ENCODE assay signal across 8 cellular contexts in the genomic region with DNA sequence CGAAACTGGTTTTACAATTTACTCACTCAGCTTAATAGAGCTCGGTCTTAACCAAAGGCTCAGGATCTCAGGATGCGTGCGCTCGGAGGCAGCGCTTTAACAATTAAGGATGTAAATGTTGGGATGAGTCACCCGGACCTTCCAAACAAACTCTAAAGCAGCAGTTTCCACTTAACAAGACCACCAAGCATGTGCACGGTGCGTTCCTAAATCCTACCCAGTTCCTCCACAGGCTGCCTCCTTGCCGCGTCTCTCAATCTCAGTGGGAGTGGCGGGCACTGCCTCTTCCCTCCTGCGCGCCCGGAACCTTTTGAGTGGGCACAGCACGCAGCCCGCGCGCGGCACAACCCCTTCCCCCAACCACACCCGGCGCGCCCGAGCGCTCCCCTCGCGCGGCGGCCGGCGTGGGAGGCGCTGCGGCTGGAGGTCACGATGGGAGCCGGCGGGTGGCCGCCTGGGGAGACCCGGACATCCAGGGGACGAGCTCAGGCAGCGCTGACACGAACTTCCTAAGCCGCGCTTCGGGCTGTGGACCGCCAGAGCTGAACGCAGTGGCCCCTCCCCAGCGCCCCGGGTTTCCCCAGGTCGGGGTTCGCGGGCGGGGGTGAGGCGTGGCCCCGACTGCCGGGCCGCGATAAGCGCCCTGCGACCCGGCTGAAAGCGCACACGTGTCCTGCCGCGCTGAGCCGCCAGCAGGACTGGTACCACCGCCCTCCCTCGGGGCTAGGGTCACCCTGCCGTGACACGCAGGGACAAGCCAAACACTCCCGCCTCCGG. TPM values are rescaled to one million over a fixed set of nuclear protein-coding genes. Genes with fewer than 3 reads are reported as not detected.
DNase-seq lines count a peak whose midpoint lies in the region; ATAC-seq, FAIRE-seq and TF ChIP-seq lines count a peak whose summit lies in the region.

Gene ABCG2 (minus strand): TSS at position 280 of the 777 bp plus-strand sequence. CDS start 18,644 bp downstream, outside the sequence.

- H3K4ac ChIP-seq in trophoblast cell (ENCODE audit: low read depth, low read length) = peak within 1 kb of the TSS; percentile 35

- TF ChIP-seq CTCF in GM12875 (IDR thresholded peaks at IDR 0.05; ENCODE audit: borderline replicate concordance, insufficient read depth, low read depth, low read length) = no peak

- H3K79me2 ChIP-seq in trophoblast cell (ENCODE audit: control insufficient read depth, insufficient read depth, low read length, poor library complexity) = peaks cover 7% of the 10 kb centered on the region

- H3K27me3 Mint-ChIP-seq in activated naive CD4-positive, alpha-beta T cell treated with anti-CD3 and anti-CD28 coated beads for 36 hours (ENCODE audit: low read depth) = peaks cover 20% of the 10 kb centered on the region

- H2AFZ ChIP-seq in trophoblast cell (ENCODE audit: insufficient read depth, low read length, poor library complexity) = peak within 1 kb of the TSS; percentile 89

- H4K91ac ChIP-seq in trophoblast cell (ENCODE audit: low read depth, low read length) = peak within 1 kb of the TSS; percentile 80

- peak within 1 kb of the TSS; percentile 43 for H2BK12ac ChIP-seq in trophoblast cell (ENCODE audit: low read length)

- peaks cover 13% of the 10 kb centered on the region for H3K79me1 ChIP-seq in trophoblast cell (ENCODE audit: low read length)

- peak within 1 kb of the TSS; percentile 73 for H3K4me2 ChIP-seq in trophoblast cell (ENCODE audit: low read length)

- H3K4me1 Mint-ChIP-seq in activated naive CD4-positive, alpha-beta T cell treated with anti-CD3 and anti-CD28 coated beads for 36 hours (ENCODE audit: low read depth) = peaks cover 12% of the 10 kb centered on the region

- no peak for ATAC-seq in HG02970 (IDR thresholded peaks at IDR 0.05; ENCODE audit: low FRiP score, unreplicated experiment)

- DNase-seq in HEK293T (ENCODE audit: extremely low spot score) = peak; percentile 42
- peak; percentile 69 for DNase-seq in NT2/D1 (ENCODE audit: low read depth, low spot score)
- DNase-seq in activated naive CD4-positive, alpha-beta T cell treated with anti-CD3 and anti-CD28 coated beads for 36 hours = peak; percentile 34
- peak in 40 of 42 donors; percentile 11 to 73 (median 45) for DNase-seq in head of caudate nucleus
- DNase-seq in trophoblast cell = peak; percentile 35 to 53
- no peak for DNase-seq in GM19239 (ENCODE audit: insufficient read length, low spot score)

- peak within 1 kb of the TSS; percentile 69 for H2BK5ac ChIP-seq in trophoblast cell (ENCODE audit: low read depth, low read length, poor library complexity)

- H3K14ac ChIP-seq in trophoblast cell (ENCODE audit: low read length) = peak within 1 kb of the TSS; percentile 66

- H3K18ac ChIP-seq in trophoblast cell (ENCODE audit: low read length) = peak within 1 kb of the TSS; percentile 86

- CTCF ChIA-PET in HEK293T (lab: Yijun Ruan, JAX) = no interaction called here
- CTCF ChIA-PET in activated naive CD4-positive, alpha-beta T cell treated with anti-CD3 and anti-CD28 coated beads for 36 hours (lab: Charles Lee) = interaction anchor here (0.9 to 1.2 kb wide), 2 partner anchors 53 to 125 kb away, joined by 4 to 6 read pairs; no protein-coding TSS in a partner anchor

- H4K8ac ChIP-seq in trophoblast cell (ENCODE audit: low read depth, low read length) = peak within 1 kb of the TSS; percentile 40

- H3K9me3 ChIP-seq in NT2/D1 (ENCODE audit: insufficient read depth, low read length) (peaks cover 3% of the 10 kb centered on the region; the same call in 1 of the 2 replicates), trophoblast cell (ENCODE audit: insufficient read depth, low read depth, low read length) (no peaks in the 10 kb centered on the region)

- H3K36me3 ChIP-seq in NT2/D1 (ENCODE audit: insufficient read depth, insufficient read length, low read length) = no peaks in the 10 kb centered on the region
- no peaks in the 10 kb centered on the region for H3K36me3 ChIP-seq in trophoblast cell (ENCODE audit: control insufficient read depth in 1 of 2, insufficient read depth in 2 of 2, low read length in 2 of 2)

- no peak within 1 kb of the TSS for H3K23ac ChIP-seq in trophoblast cell (ENCODE audit: low read length)

- H2BK120ac ChIP-seq in trophoblast cell (ENCODE audit: insufficient read depth, low read length, poor library complexity) = peak within 1 kb of the TSS; percentile 54

- H4K12ac ChIP-seq in trophoblast cell (ENCODE audit: low read depth, low read length) = peak within 1 kb of the TSS; percentile 57

- peak within 1 kb of the TSS; percentile 85 for H3K9ac ChIP-seq in NT2/D1 (ENCODE audit: insufficient read length, low read depth)
- peak within 1 kb of the TSS; percentile 11 for H3K9ac ChIP-seq in trophoblast cell (ENCODE audit: low read length)

- POLR2A ChIA-PET in HEK293T (lab: Yijun Ruan, JAX) = interaction anchor here (1.8 kb wide), 1 partner anchor 10 kb away, joined by 5 read pairs; no protein-coding TSS in a partner anchor

- intact Hi-C loops in activated naive CD4-positive, alpha-beta T cell treated with anti-CD3 and anti-CD28 coated beads for 36 hours (cut with micrococcal nuclease) = loop anchor here (5.0 kb wide), 1 partner anchor 151 kb away; the partner anchor contains the start of gene PKD2
- intact Hi-C loops in head of caudate nucleus (cut with DNase I) = no loop called here

- H3K4me3 ChIP-seq in GM12875 (ENCODE audit: low read depth, low read length) (peak within 1 kb of the TSS; percentile 40), NT2/D1 (ENCODE audit: insufficient read length, low read depth) (peak within 1 kb of the TSS; percentile 49), trophoblast cell (ENCODE audit: low read depth, low read length) (peak within 1 kb of the TSS; percentile 76)

- peak within 1 kb of the TSS; percentile 5 for H2AK5ac ChIP-seq in trophoblast cell (ENCODE audit: low read length)

- no peaks in the 10 kb centered on the region for H3K36me3 Mint-ChIP-seq in activated naive CD4-positive, alpha-beta T cell treated with anti-CD3 and anti-CD28 coated beads for 36 hours (ENCODE audit: low read depth)

- H3K27me3 ChIP-seq in NT2/D1 (ENCODE audit: insufficient read depth, insufficient read length) (peaks cover 6% of the 10 kb centered on the region), trophoblast cell (ENCODE audit: insufficient read depth, low read length) (no peaks in the 10 kb centered on the region)

- H3K27ac Mint-ChIP-seq in activated naive CD4-positive, alpha-beta T cell treated with anti-CD3 and anti-CD28 coated beads for 36 hours = no peak within 1 kb of the TSS

- WGBS in trophoblast cell (ENCODE audit: extremely low coverage, insufficient coverage, insufficient read length) = no CpG with 5 or more reads among the region's 71 CpGs

- H3K27ac ChIP-seq in trophoblast cell (ENCODE audit: low read depth, low read length) = peak within 1 kb of the TSS; percentile 74

- H3K4me3 Mint-ChIP-seq in activated naive CD4-positive, alpha-beta T cell treated with anti-CD3 and anti-CD28 coated beads for 36 hours = peak within 1 kb of the TSS; percentile 73

- H3K4me1 ChIP-seq in NT2/D1 (ENCODE audit: insufficient read depth, insufficient read length) = peaks cover 4% of the 10 kb centered on the region
- peaks cover 4 to 6% of the 10 kb centered on the region in 2 experiments for H3K4me1 ChIP-seq in trophoblast cell (ENCODE audit: control insufficient read depth in 1 of 2, insufficient read depth in 2 of 2, low read length in 2 of 2)

- FAIRE-seq in GM19239 (lab: Jason Lieb, UNC) = no peak

- no peaks in the 10 kb centered on the region for H3K9me3 Mint-ChIP-seq in activated naive CD4-positive, alpha-beta T cell treated with anti-CD3 and anti-CD28 coated beads for 36 hours

TF ChIP-seq in HEK293T, 16 proteins besides CTCF, POLR2A, EP300 and RAD21:
- TF ChIP-seq FOXK2 (IDR thresholded peaks at IDR 0.05) (no peak), FOXA1 (IDR thresholded peaks at IDR 0.05) (no peak), ZNF384 (IDR thresholded peaks at IDR 0.05) (no peak), LEF1 (IDR thresholded peaks at IDR 0.05; ENCODE audit: borderline replicate concordance) (no peak), TARDBP (IDR thresholded peaks at IDR 0.05) (0 out of 2 replicates have a peak, but pooled peaks have one; percentile 29), ELF4 (IDR thresholded peaks at IDR 0.05) (no peak), L3MBTL2 (conservative IDR thresholded peaks at IDR 0.05) (peak; percentile 66), SUZ12 (IDR thresholded peaks at IDR 0.05) (no peak), ARNT (IDR thresholded peaks at IDR 0.05) (no peak), PKNOX1 (IDR thresholded peaks at IDR 0.05) (no peak), SP1 (IDR thresholded peaks at IDR 0.05) (no peak), BHLHE40 (IDR thresholded peaks at IDR 0.05; ENCODE audit: borderline replicate concordance) (no peak), FOXM1 (IDR thresholded peaks at IDR 0.05; ENCODE audit: borderline replicate concordance) (no peak), HDGF (IDR thresholded peaks at IDR 0.05; ENCODE audit: borderline replicate concordance) (no peak), CTBP1 (IDR thresholded peaks at IDR 0.05; ENCODE audit: borderline replicate concordance) (no peak), NFRKB (IDR thresholded peaks at IDR 0.05) (no peak)

RNA-seq across cellular contexts. Expression of gene ABCG2, which starts in this region (rescaled TPM):
- under 1 TPM; 0.35 to 0.55 TPM for total RNA-seq in activated naive CD4-positive, alpha-beta T cell treated with anti-CD3 and anti-CD28 coated beads for 36 hours
- 35.7 and 36.7 TPM in 2 replicates for polyA plus RNA-seq in trophoblast cell (2013)

Comparison
In these comparisons a context has a peak if more than half of its experiments do, and no peak if none do; other contexts are left out.
1. Peak in DNase-seq in activated naive CD4-positive, alpha-beta T cell treated with anti-CD3 and anti-CD28 coated beads for 36 hours; RNA of the gene not detected or under 1 TPM.